Comparison of ENCODE assay signal across 13 cellular contexts in the genomic region with DNA sequence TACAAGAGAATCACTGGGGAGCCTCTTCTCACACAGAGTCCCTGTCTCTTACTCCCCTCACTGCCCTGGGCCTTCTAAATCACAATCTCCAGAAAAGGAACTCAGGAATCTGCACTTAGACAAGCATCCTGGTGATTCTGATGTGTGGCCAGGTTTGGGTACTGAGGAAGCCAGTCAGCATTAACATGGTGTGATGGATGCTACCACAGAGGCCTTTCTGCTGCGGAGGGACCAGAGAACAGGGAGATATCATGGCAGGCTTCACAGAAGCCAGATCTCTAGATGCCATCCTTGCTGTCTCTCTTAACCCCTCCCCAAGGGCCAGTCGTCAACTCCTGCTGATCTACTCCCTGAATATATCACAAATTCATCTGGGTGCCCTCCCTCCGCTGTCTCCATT. TPM values are rescaled to one million over a fixed set of nuclear protein-coding genes. Genes with fewer than 3 reads are reported as not detected.
DNase-seq lines count a peak whose midpoint lies in the region; ATAC-seq and TF ChIP-seq lines count a peak whose summit lies in the region.
"Had no signal": no experiment of that assay in that cellular context is flagged by ENCODE, and none has a peak within 500 bp of the region (broad histone marks: within the 10 kb centered on the region; RNA-seq: fewer than 3 reads in every experiment).

No MANE protein-coding gene starts in this region.

- WGBS in IMR-90 (ENCODE audit: extremely low coverage in 2 of 2, insufficient read length in 1 of 2), 2 experiments, result 100% methylated on average over 1 of the region's 3 CpGs; no CpG with 5 or more reads in 1 of the 2 experiments

- no peak overlapping the region for H3K18ac ChIP-seq in IMR-90 (ENCODE audit: low read depth, low read length)

- TF ChIP-seq POLR2A in IMR-90 (IDR thresholded peaks at IDR 0.05; ENCODE audit: low read depth, low read length), result no peak

- H2BK20ac ChIP-seq in IMR-90 (ENCODE audit: low read depth, low read length), result no peak overlapping the region

- no peak overlapping the region for H2BK5ac ChIP-seq in IMR-90 (ENCODE audit: low read depth, low read length, poor library complexity, severe bottlenecking)

- POLR2A ChIA-PET in CD8-positive, alpha-beta T cell (lab: Charles Lee), result no interaction called here
- POLR2A ChIA-PET in IMR-90 (lab: Charles Lee; ENCODE audit: unreplicated experiment), result no interaction called here

- H3K4me3 ChIP-seq in CD8-positive, alpha-beta T cell (ENCODE audit: low read depth, low read length), result no peak overlapping the region
- H3K4me3 ChIP-seq in IMR-90 (ENCODE audit: insufficient read depth, low read depth, low read length), result no peak overlapping the region

- intact Hi-C loops in CD8-positive, alpha-beta T cell (cut with DNase I, micrococcal nuclease), result loop anchor here (5.0 to 10.0 kb wide), 8 partner anchors 538 to 1640 kb away; a partner anchor contains a TSS
- intact Hi-C loops in IMR-90 (cut with micrococcal nuclease) (loop anchor here (5.0 kb wide), 2 partner anchors 478 to 588 kb away; no protein-coding TSS in a partner anchor), natural killer cell (cut with micrococcal nuclease) (loop anchor here (5.0 kb wide), 1 partner anchor 258 kb away; no protein-coding TSS in a partner anchor)

- peak overlapping the region; percentile 77 for H3K4me3 Mint-ChIP-seq in CD8-positive, alpha-beta T cell
- H3K4me3 Mint-ChIP-seq in natural killer cell, result peak overlapping the region; percentile 79

- H2BK120ac ChIP-seq in IMR-90 (ENCODE audit: low read depth, low read length), result no peak overlapping the region

- CTCF ChIA-PET in CD8-positive, alpha-beta T cell (lab: Charles Lee), result interaction anchor here (0.6 to 5.9 kb wide), 2 partner anchors 13 to 63 kb away, joined by 3 to 30 read pairs; a partner anchor contains a TSS
- CTCF ChIA-PET in IMR-90 (lab: Yijun Ruan, JAX), result no interaction called here

- ATAC-seq in CD8-positive, alpha-beta T cell, result no peak
- ATAC-seq in IMR-90 (ENCODE audit: low read depth), result no peak
- ATAC-seq in natural killer cell, result no peak
- ATAC-seq in HG03571 (IDR thresholded peaks at IDR 0.05; ENCODE audit: unreplicated experiment), result no peak
- no peak for ATAC-seq in HG03565 (IDR thresholded peaks at IDR 0.05; ENCODE audit: unreplicated experiment)
- no peak for ATAC-seq in GM21825 (IDR thresholded peaks at IDR 0.05; ENCODE audit: unreplicated experiment)
- ATAC-seq: right lobe of liver had no signal

- no peak overlapping the region for H4K8ac ChIP-seq in IMR-90 (ENCODE audit: low read depth in 2 of 2, low read length in 2 of 2)

- in situ Hi-C loops in IMR-90 (cut with MboI; ENCODE audit: low sequenced_read_pairs), result no loop called here

- H4K91ac ChIP-seq in IMR-90 (ENCODE audit: insufficient read depth, low read depth, low read length), result no peak overlapping the region

- H2BK15ac ChIP-seq in IMR-90 (ENCODE audit: low read depth, low read length), result no peak overlapping the region

- no peak overlapping the region for H2AK9ac ChIP-seq in IMR-90 (replicated peaks; ENCODE audit: low read depth, low read length, poor library complexity)

- peaks cover 8% of the 10 kb centered on the region for H3K9me3 Mint-ChIP-seq in CD8-positive, alpha-beta T cell
- H3K9me3 Mint-ChIP-seq in natural killer cell, result no peaks in the 10 kb centered on the region

- H3K27me3 ChIP-seq in CD8-positive, alpha-beta T cell (ENCODE audit: insufficient read depth, low read length), result no peaks in the 10 kb centered on the region
- H3K27me3 ChIP-seq in IMR-90 (ENCODE audit: control insufficient read depth, insufficient read depth, low read length), result no peaks in the 10 kb centered on the region
- H3K27me3 ChIP-seq: right lobe of liver had no signal

- no peak for TF ChIP-seq CTCF in CD8-positive, alpha-beta T cell (IDR thresholded peaks at IDR 0.05)
- TF ChIP-seq CTCF in IMR-90 (conservative IDR thresholded peaks at IDR 0.05; ENCODE audit: low read depth, low read length), result no peak
- no peak for TF ChIP-seq CTCF in natural killer cell (IDR thresholded peaks at IDR 0.05)

- no TSS peak for BruUV-seq in IMR-90 (replicated peaks; lab: Mats Ljungman, UMichigan)

- no peak overlapping the region for H3K27ac ChIP-seq in CD8-positive, alpha-beta T cell (ENCODE audit: low read depth, low read length)
- H3K27ac ChIP-seq in IMR-90 (ENCODE audit: insufficient read depth, low read length), result no peak overlapping the region
- peak overlapping the region; percentile 39 for H3K27ac ChIP-seq in cingulate gyrus (ENCODE audit: low read depth, low read length)
- H3K27ac ChIP-seq: right lobe of liver had no signal

- H4K5ac ChIP-seq in IMR-90 (ENCODE audit: low read depth, low read length), result no peak overlapping the region

- no peak for DNase-seq in CD8-positive, alpha-beta T cell
- no peak for DNase-seq in IMR-90
- no peak for DNase-seq in natural killer cell
- DNase-seq in NCI-H187 treated with DMSO at 0.1 percent for 48 hours (lab: John Stamatoyannopoulos, UW), result no peak
- DNase-seq: activated gamma-delta T cell treated with Interleukin-2 at 50 U/mL for 16 hours, DMS79 treated with DMSO at 0.1 percent for 48 hours, MM.1S, NCI-H774 had no signal

- dilution Hi-C loops in IMR-90 (cut with HindIII; ENCODE audit: low sequenced_read_pairs, unreplicated experiment), result no loop called here

- no peak overlapping the region for H3K4ac ChIP-seq in IMR-90 (ENCODE audit: low read depth, low read length)

- peaks cover 2% of the 10 kb centered on the region for H3K36me3 ChIP-seq in CD8-positive, alpha-beta T cell (ENCODE audit: insufficient read depth, low read length)
- H3K36me3 ChIP-seq in IMR-90 (ENCODE audit: control insufficient read depth, insufficient read depth, low read length), result peaks cover 3% of the 10 kb centered on the region
- H3K36me3 ChIP-seq: right lobe of liver had no signal

- H3K9me3 ChIP-seq in CD8-positive, alpha-beta T cell (ENCODE audit: low read length), result no peaks in the 10 kb centered on the region
- no peaks in the 10 kb centered on the region; the same call in 1 of the 2 replicates for H3K9me3 ChIP-seq in IMR-90 (ENCODE audit: control insufficient read depth, insufficient read depth, low read length)
- H3K9me3 ChIP-seq: right lobe of liver had no signal

- H2AFZ ChIP-seq in IMR-90 (replicated peaks; ENCODE audit: low read length, poor library complexity), result no peak overlapping the region

- H3K4me1 Mint-ChIP-seq in CD8-positive, alpha-beta T cell (ENCODE audit: low read depth), result peaks cover 36% of the 10 kb centered on the region
- H3K4me1 Mint-ChIP-seq in natural killer cell, result peaks cover 30 to 41% of the 10 kb centered on the region in 2 donors

- H3K27me3 Mint-ChIP-seq in CD8-positive, alpha-beta T cell (ENCODE audit: low read depth), result no peaks in the 10 kb centered on the region
- H3K27me3 Mint-ChIP-seq in natural killer cell (ENCODE audit: low read depth in 2 of 2), result no peaks in the 10 kb centered on the region

- no peak overlapping the region for H3K27ac Mint-ChIP-seq in CD8-positive, alpha-beta T cell
- H3K27ac Mint-ChIP-seq in natural killer cell, result peak overlapping the region in 1 of 2 donors; percentile 13

- H3K14ac ChIP-seq in IMR-90 (replicated peaks; ENCODE audit: low read depth, low read length), result 0 out of 2 replicates have a peak overlapping the region, but pooled peaks have one; percentile 65

- H3K79me1 ChIP-seq in IMR-90 (ENCODE audit: low read depth in 1 of 2, low read length in 2 of 2), result peaks cover 30 to 45% of the 10 kb centered on the region in 2 experiments

- H3K56ac ChIP-seq in IMR-90 (ENCODE audit: extremely low read depth, insufficient read depth, low read length), result no peak overlapping the region

- H2AK5ac ChIP-seq in IMR-90 (ENCODE audit: low read depth, low read length), result no peak overlapping the region

- peaks cover under 1% of the 10 kb centered on the region for H3K36me3 Mint-ChIP-seq in CD8-positive, alpha-beta T cell
- H3K36me3 Mint-ChIP-seq in natural killer cell, result no peaks in the 10 kb centered on the region

- H3K4me2 ChIP-seq in IMR-90 (ENCODE audit: low read depth, low read length), result peak overlapping the region; percentile 97

- peaks cover 16% of the 10 kb centered on the region for H4K20me1 ChIP-seq in IMR-90 (ENCODE audit: insufficient read depth, low read length)

- H3K9ac ChIP-seq in IMR-90 (ENCODE audit: low read depth, low read length), result no peak overlapping the region

- H3K4me1 ChIP-seq in CD8-positive, alpha-beta T cell (ENCODE audit: insufficient read depth, low read length), result peaks cover 15% of the 10 kb centered on the region
- H3K4me1 ChIP-seq in IMR-90 (ENCODE audit: control insufficient read depth, insufficient read depth, low read length), result peaks cover 9% of the 10 kb centered on the region
- H3K4me1 ChIP-seq: right lobe of liver had no signal

- H3K9me1 ChIP-seq in IMR-90 (ENCODE audit: insufficient read depth, low read length), result peaks cover 29% of the 10 kb centered on the region

- no peak overlapping the region; the same call in 1 of the 2 replicates for H3K23ac ChIP-seq in IMR-90 (ENCODE audit: low read depth, low read length)

- no peak for TF ChIP-seq RAD21 in IMR-90 (IDR thresholded peaks at IDR 0.05; ENCODE audit: low read length)

TF ChIP-seq in IMR-90, 13 proteins besides CTCF, POLR2A, EP300 and RAD21 (continues in another document):
- TF ChIP-seq BHLHE40 (IDR thresholded peaks at IDR 0.05; ENCODE audit: low read depth, low read length), result no peak
- TF ChIP-seq SMC3 (IDR thresholded peaks at IDR 0.05; ENCODE audit: low read depth, low read length), result no peak
- no peak for TF ChIP-seq CHD1 (IDR thresholded peaks at IDR 0.05; ENCODE audit: low read depth, low read length)
- no peak for TF ChIP-seq RFX5 (IDR thresholded peaks at IDR 0.05; ENCODE audit: low read depth, low read length)
- TF ChIP-seq NFE2L2 (IDR thresholded peaks at IDR 0.05; ENCODE audit: low read depth, low read length), result no peak
- TF ChIP-seq CEBPB (IDR thresholded peaks at IDR 0.05; ENCODE audit: low read depth, low read length), result no peak
- no peak for TF ChIP-seq RCOR1 (IDR thresholded peaks at IDR 0.05; ENCODE audit: insufficient replicate concordance, low read length)

RNA-seq across cellular contexts. Expression of a gene that starts 1.6 kb away (rescaled TPM):
- total RNA-seq in CD8-positive, alpha-beta T cell, result 10 to 100 TPM; 10.6 to 12.7 TPM
- total RNA-seq in IMR-90 (2012; rRNA removed), result 8.6 and 9.0 TPM in 2 replicates
- polyA plus RNA-seq in IMR-90 (2012; rRNA removed), result 23.6 and 24.0 TPM in 2 replicates
- 16.4 and 20.2 TPM in 2 replicates for polyA plus RNA-seq in IMR-90 (2012; cell fraction: cytosol; rRNA removed)
- 78.2 and 92.5 TPM in 2 replicates for polyA plus RNA-seq in IMR-90 (2012; cell fraction: nucleus; rRNA removed; ENCODE audit: low replicate concordance)
- 10 to 100 TPM in 2 of 3 donors, 1 to 10 TPM in 1; 8.1 to 12.6 (median 10.5) TPM for total RNA-seq in natural killer cell

RNA-seq across cellular contexts. Expression of a gene that starts 12.7 kb away (rescaled TPM):
- total RNA-seq in CD8-positive, alpha-beta T cell, result 1 to 10 TPM; 7.9 to 9.0 TPM
- total RNA-seq in IMR-90 (2012; rRNA removed) (2.5 TPM in 2 replicates), natural killer cell (1 to 10 TPM; 9.1 to 9.4 (median 9.4) TPM)
- 2.0 and 2.3 TPM in 2 replicates for polyA plus RNA-seq in IMR-90 (2012; rRNA removed)
- polyA plus RNA-seq in IMR-90 (2012; cell fraction: cytosol; rRNA removed), result 1.8 and 4.3 TPM in 2 replicates
- polyA plus RNA-seq in IMR-90 (2012; cell fraction: nucleus; rRNA removed; ENCODE audit: low replicate concordance), result 2.1 and 6.0 TPM in 2 replicates
